8 cellular contexts compared by ENCODE assay signal in the genomic region with DNA sequence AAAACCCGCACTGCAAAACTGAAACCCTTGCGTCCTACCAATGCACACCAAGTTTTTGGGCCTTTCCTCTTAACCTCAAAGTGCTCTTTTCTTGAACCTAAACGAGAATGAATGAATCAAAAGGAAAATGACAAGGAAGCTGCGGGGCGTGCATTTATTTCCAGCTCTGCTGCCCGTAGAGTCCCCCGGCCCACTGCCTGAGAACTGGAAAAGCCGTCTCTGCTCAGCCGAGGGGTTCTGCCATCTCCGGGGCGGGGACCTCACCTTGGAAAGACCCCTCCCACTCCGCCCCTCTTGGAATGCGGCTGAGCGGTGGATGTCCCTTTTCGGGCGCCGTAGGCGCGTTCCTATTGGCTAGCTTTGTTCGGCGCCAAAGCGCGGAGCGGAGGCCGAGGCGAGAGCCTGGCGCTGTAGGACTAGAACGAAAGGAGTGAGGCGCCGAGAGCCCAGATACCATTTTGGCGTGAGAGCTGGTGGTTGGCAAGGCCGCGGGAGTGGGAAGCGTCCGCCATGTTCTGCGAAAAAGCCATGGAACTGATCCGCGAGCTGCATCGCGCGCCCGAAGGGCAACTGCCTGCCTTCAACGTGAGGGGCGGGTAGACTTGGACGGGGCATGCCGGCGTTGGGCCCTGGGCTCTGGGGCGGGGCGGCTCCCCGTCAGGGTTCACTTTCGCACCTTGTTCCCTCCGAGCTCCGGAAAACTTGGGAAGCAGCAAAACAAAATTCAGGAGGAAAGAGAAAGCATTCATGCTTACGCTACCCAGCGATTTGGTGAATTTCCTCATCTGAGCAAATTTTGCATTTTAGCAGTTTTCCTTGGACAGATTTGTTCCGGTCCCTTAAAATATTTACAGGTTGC. TPM values are rescaled to one million over a fixed set of nuclear protein-coding genes. Genes with fewer than 3 reads are reported as not detected.
DNase-seq lines count a peak whose midpoint lies in the region; TF ChIP-seq lines count a peak whose summit lies in the region.

A gene (plus strand): TSS at position 363 of the 859 bp plus-strand sequence. CDS start 148 bp downstream, at position 511.

- H3K4me3 Mint-ChIP-seq in nephron: peak within 1 kb of the TSS; percentile 94 to 96 (median 95)

- peak within 1 kb of the TSS; percentile 91 for H3K4me3 ChIP-seq in fibroblast of the aortic adventitia (ENCODE audit: low read depth, low read length)

- peak; percentile 98 for DNase-seq in ELF-1 (ENCODE audit: low read depth, low spot score)
- peak; percentile 76 for DNase-seq in GOT3 (lab: John Stamatoyannopoulos, UW)
- peak; percentile 90 to 91 for DNase-seq in Kasumi-1 (lab: John Stamatoyannopoulos, UW)
- DNase-seq in RPMI7951 (ENCODE audit: low read depth): peak; percentile 95
- DNase-seq in activated T-helper 1 cell treated with anti-CD3 and anti-CD28 coated beads, Interleukin-2, amount 50 U/mL, for 16 hours (ENCODE audit: low read depth in 1 of 2, low spot score in 1 of 2): peak; percentile 42 to 59
- DNase-seq in fibroblast of the aortic adventitia (ENCODE audit: low read depth): peak; percentile 82
- DNase-seq in stimulated activated naive CD4-positive, alpha-beta T cell treated with Interleukin-2 at 50 U/mL for 16 hours (lab: John Stamatoyannopoulos, UW): peak; percentile 75

- peaks cover 17% of the 10 kb centered on the region for H3K9me3 Mint-ChIP-seq in nephron

- peaks cover 9% of the 10 kb centered on the region for H3K36me3 Mint-ChIP-seq in nephron (ENCODE audit: low read depth)

- TF ChIP-seq CTCF in fibroblast of the aortic adventitia (IDR thresholded peaks at IDR 0.05; ENCODE audit: insufficient read depth, low read length) (no peak), nephron (IDR thresholded peaks at IDR 0.05; ENCODE audit: unreplicated experiment in 3 of 3) (no peak)

- peak within 1 kb of the TSS; percentile 78 to 90 (median 89) for H3K27ac Mint-ChIP-seq in nephron

- peaks cover 21% of the 10 kb centered on the region for H3K4me1 Mint-ChIP-seq in nephron

- H3K27me3 Mint-ChIP-seq in nephron (ENCODE audit: low read depth): no peaks in the 10 kb centered on the region

RNA-seq across cellular contexts. Expression of the gene that starts here (rescaled TPM):
- total RNA-seq in RPMI7951 (2014; rRNA removed; shearing (Covaris generic)): 31.0 and 42.7 TPM in 2 replicates
- total RNA-seq in fibroblast of the aortic adventitia (ENCODE audit: low replicate concordance): 7.9 and 15.9 TPM in 2 replicates

Comparison
In these comparisons a context has a peak if more than half of its experiments do, and no peak if none do; other contexts are left out.
1. Peak in every context shown above with its lines: DNase-seq and H3K4me3 ChIP-seq.